In the genomic region with DNA sequence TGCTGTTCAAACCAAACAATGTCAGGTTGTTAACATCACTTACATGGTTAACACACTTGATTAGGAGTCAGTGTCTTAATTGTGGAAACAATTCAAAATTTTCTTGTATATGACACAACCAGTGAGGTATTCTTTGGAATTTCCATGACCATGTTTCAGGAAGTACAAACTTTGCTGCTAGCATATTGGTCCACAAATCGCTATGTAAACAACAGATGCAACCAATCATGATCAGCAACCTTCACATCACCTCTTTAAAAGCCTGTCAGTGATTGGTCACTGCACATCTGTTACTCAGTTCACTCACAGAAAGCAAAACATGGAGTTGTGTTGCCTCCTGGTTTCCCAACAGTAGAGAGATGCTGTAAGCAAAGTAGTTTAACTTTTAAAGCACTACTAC, we compare ENCODE assay signal across 16 cellular contexts.
A peak's percentile ranks its signal among the peaks of the same experiment; 100 is the strongest.
DNase-seq lines count a peak whose midpoint lies in the region; ATAC-seq, FAIRE-seq and TF ChIP-seq lines count a peak whose summit lies in the region.
"Had no signal": no experiment of that assay in that cellular context is flagged by ENCODE, and none has a peak within 500 bp of the region (broad histone marks: within the 10 kb centered on the region; RNA-seq: fewer than 3 reads in every experiment).

No MANE protein-coding gene starts in this region.

- POLR2A ChIA-PET in activated CD4-positive, alpha-beta memory T cell treated with anti-CD3 and anti-CD28 coated beads for 36 hours (lab: Charles Lee), result no interaction called here

- H3K27me3 Mint-ChIP-seq in activated T-helper 17 cell treated with anti-CD3 and anti-CD28 coated beads, Interleukin-2, amount 50 U/mL, for 72 hours, result peaks cover 9% of the 10 kb centered on the region
- H3K27me3 Mint-ChIP-seq in activated CD4-positive, alpha-beta memory T cell treated with anti-CD3 and anti-CD28 coated beads for 36 hours, result peaks cover 12% of the 10 kb centered on the region
- H3K27me3 Mint-ChIP-seq: brain had no signal

- no peak overlapping the region for H3K9ac ChIP-seq in skeletal muscle tissue (ENCODE audit: low read depth in 1 of 3, low read length in 3 of 3)

- no peak overlapping the region for H3K4me3 Mint-ChIP-seq in activated T-helper 17 cell treated with anti-CD3 and anti-CD28 coated beads, Interleukin-2, amount 50 U/mL, for 72 hours
- no peak overlapping the region for H3K4me3 Mint-ChIP-seq in activated CD4-positive, alpha-beta memory T cell treated with anti-CD3 and anti-CD28 coated beads for 36 hours
- H3K4me3 Mint-ChIP-seq: brain had no signal

- H3K36me3 ChIP-seq in skeletal muscle tissue (ENCODE audit: control insufficient read depth in 3 of 3, insufficient read depth in 3 of 3, low read length in 3 of 3), result no peaks in the 10 kb centered on the region
- H3K36me3 ChIP-seq: ovary had no signal

- H3K4me3 ChIP-seq in foreskin fibroblast (ENCODE audit: low read depth in 1 of 2, low read length in 2 of 2), result no peak overlapping the region
- no peak overlapping the region for H3K4me3 ChIP-seq in skeletal muscle tissue (ENCODE audit: low read length in 3 of 3)
- H3K4me3 ChIP-seq: ovary, PC-9 had no signal

- H3K27ac ChIP-seq in skeletal muscle tissue (ENCODE audit: low read depth, low read length), result peak overlapping the region; percentile 18
- H3K27ac ChIP-seq: ovary, PC-9 had no signal

- no peaks in the 10 kb centered on the region for H3K4me1 ChIP-seq in skeletal muscle tissue (ENCODE audit: control insufficient read depth in 3 of 3, insufficient read depth in 3 of 3, low read length in 3 of 3)

- TF ChIP-seq POLR2A in H54 (IDR thresholded peaks at IDR 0.05; ENCODE audit: low read depth, low read length), result no peak

- CTCF ChIA-PET in activated CD4-positive, alpha-beta memory T cell treated with anti-CD3 and anti-CD28 coated beads for 36 hours (lab: Charles Lee), result no interaction called here

- H3K4me1 Mint-ChIP-seq in activated T-helper 17 cell treated with anti-CD3 and anti-CD28 coated beads, Interleukin-2, amount 50 U/mL, for 72 hours, result no peaks in the 10 kb centered on the region
- H3K4me1 Mint-ChIP-seq in activated CD4-positive, alpha-beta memory T cell treated with anti-CD3 and anti-CD28 coated beads for 36 hours (ENCODE audit: low read depth), result peaks cover 7% of the 10 kb centered on the region
- H3K4me1 Mint-ChIP-seq: brain had no signal

- DNase-seq in H54 (ENCODE audit: insufficient read length, low spot score) (peak; percentile 2), foreskin fibroblast (peak; percentile 33 to 60), SIG-M5 (lab: John Stamatoyannopoulos, UW) (no peak)
- no peak for DNase-seq in activated CD4-positive, alpha-beta memory T cell treated with anti-CD3 and anti-CD28 coated beads for 36 hours
- DNase-seq: Calu3; left ventricle myocardium superior; NCI-H2171; stimulated activated CD4-positive, alpha-beta T cell treated with anti-CD3 and anti-CD28 coated beads, Interleukin-1b, Interleukin-23, amount 100 ng/mL, for 48 hours; stimulated activated naive CD4-positive, alpha-beta T cell had no signal

- peak overlapping the region; percentile 36 for H3K27ac Mint-ChIP-seq in activated T-helper 17 cell treated with anti-CD3 and anti-CD28 coated beads, Interleukin-2, amount 50 U/mL, for 72 hours
- no peak overlapping the region for H3K27ac Mint-ChIP-seq in activated CD4-positive, alpha-beta memory T cell treated with anti-CD3 and anti-CD28 coated beads for 36 hours

- intact Hi-C loops in activated CD4-positive, alpha-beta memory T cell treated with anti-CD3 and anti-CD28 coated beads for 36 hours (cut with micrococcal nuclease), result no loop called here

- TF ChIP-seq CTCF in foreskin fibroblast (IDR thresholded peaks at IDR 0.05; ENCODE audit: low read depth, low read length), result no peak

- H3K36me3 Mint-ChIP-seq in activated T-helper 17 cell treated with anti-CD3 and anti-CD28 coated beads, Interleukin-2, amount 50 U/mL, for 72 hours (ENCODE audit: low read depth), result no peaks in the 10 kb centered on the region
- H3K36me3 Mint-ChIP-seq in activated CD4-positive, alpha-beta memory T cell treated with anti-CD3 and anti-CD28 coated beads for 36 hours, result peaks cover 4% of the 10 kb centered on the region

- no peak for FAIRE-seq in H54 (lab: Jason Lieb, UNC)

- no peaks in the 10 kb centered on the region for H3K27me3 ChIP-seq in skeletal muscle tissue (ENCODE audit: control insufficient read depth in 3 of 3, insufficient read depth in 3 of 3, low read length in 3 of 3)
- H3K27me3 ChIP-seq: ovary had no signal

- H3K9me3 ChIP-seq in skeletal muscle tissue (ENCODE audit: control insufficient read depth in 3 of 3, low read length in 3 of 3), result peaks cover 0 to 8% (median 0%) of the 10 kb centered on the region in 3 donors
- H3K9me3 ChIP-seq: ovary had no signal

- peaks cover 15% of the 10 kb centered on the region for H3K9me3 Mint-ChIP-seq in activated T-helper 17 cell treated with anti-CD3 and anti-CD28 coated beads, Interleukin-2, amount 50 U/mL, for 72 hours
- H3K9me3 Mint-ChIP-seq in activated CD4-positive, alpha-beta memory T cell treated with anti-CD3 and anti-CD28 coated beads for 36 hours, result peaks cover 27% of the 10 kb centered on the region

- no peak for ATAC-seq in activated T-helper 17 cell treated with anti-CD3 and anti-CD28 coated beads, Interleukin-2, amount 50 U/mL, for 72 hours (replicated peaks)
- ATAC-seq in HG03175 (IDR thresholded peaks at IDR 0.05; ENCODE audit: unreplicated experiment) (no peak), HG02852 (IDR thresholded peaks at IDR 0.05; ENCODE audit: unreplicated experiment) (no peak)
- ATAC-seq: left ventricle myocardium superior had no signal

Comparison
In these comparisons a context has a peak if more than half of its experiments do, and no peak if none do; other contexts are left out.
1. DNase-seq: peak in H54 (single experiment) and foreskin fibroblast (2 of 2); none in activated CD4-positive, alpha-beta memory T cell treated with anti-CD3 and anti-CD28 coated beads for 36 hours (single experiment) and SIG-M5 (single experiment).